Comparison of ENCODE assay signal across 20 cellular contexts in the genomic region with DNA sequence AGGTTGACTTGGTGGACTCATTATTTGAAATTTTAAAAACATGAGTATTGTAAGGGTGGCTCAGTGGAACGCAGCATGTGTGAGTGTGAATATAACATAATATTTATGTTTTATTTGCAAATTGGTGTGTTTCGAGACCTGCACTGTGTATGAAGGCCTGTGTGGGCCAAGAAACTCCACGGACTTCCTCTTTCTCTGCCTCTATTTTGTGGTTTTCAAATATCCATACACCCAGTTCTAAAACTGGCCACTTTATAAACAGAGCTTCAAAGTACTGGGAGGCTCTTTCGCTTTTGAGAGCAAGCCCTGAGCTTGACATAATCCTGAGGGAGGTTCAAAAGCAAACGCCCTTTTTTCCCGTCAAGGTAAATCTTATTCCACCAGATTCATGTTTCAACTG.
DNase-seq lines count a peak whose midpoint lies in the region; ATAC-seq and TF ChIP-seq lines count a peak whose summit lies in the region.
"Had no signal": no experiment of that assay in that cellular context is flagged by ENCODE, and none has a peak within 500 bp of the region (broad histone marks: within the 10 kb centered on the region; RNA-seq: fewer than 3 reads in every experiment).

No MANE protein-coding gene starts in this region.

- H3K79me2 ChIP-seq in osteoblast (ENCODE audit: insufficient read depth, low read length): no peaks in the 10 kb centered on the region

- H3K9me3 ChIP-seq in osteoblast (ENCODE audit: low read depth, low read length): no peaks in the 10 kb centered on the region
- H3K9me3 ChIP-seq: BE2C, SJSA1 had no signal

- H3K27me3 ChIP-seq in osteoblast (ENCODE audit: insufficient read depth, low read length): peaks cover 3% of the 10 kb centered on the region
- H3K27me3 ChIP-seq: BE2C, SJSA1 had no signal

- H2AFZ ChIP-seq in osteoblast (ENCODE audit: low read length): peak overlapping the region; percentile 62

- no peaks in the 10 kb centered on the region for H4K20me1 ChIP-seq in osteoblast (ENCODE audit: insufficient read depth, low read length)

- H3K36me3 ChIP-seq in osteoblast (ENCODE audit: insufficient read depth, low read length): no peaks in the 10 kb centered on the region
- H3K36me3 ChIP-seq: BE2C, SJSA1 had no signal

- in situ Hi-C loops in KBM-7 (cut with MboI; ENCODE audit: low pct_unique_long_range_greater_than_20kb, low sequenced_read_pairs): no loop called here

- ATAC-seq in HG02973 (IDR thresholded peaks at IDR 0.05; ENCODE audit: unreplicated experiment) (no peak), HG03025 (IDR thresholded peaks at IDR 0.05; ENCODE audit: low FRiP score, unreplicated experiment) (no peak)
- ATAC-seq: CD8-positive, alpha-beta T cell; HepG2; T-cell had no signal

- no peak overlapping the region for H3K27ac ChIP-seq in osteoblast (ENCODE audit: low read depth, low read length)
- H3K27ac ChIP-seq: SJSA1 had no signal

- no peaks in the 10 kb centered on the region for H3K4me1 ChIP-seq in osteoblast (ENCODE audit: insufficient read depth, low read length)
- H3K4me1 ChIP-seq: BE2C, SJSA1 had no signal

- no peak overlapping the region for H3K4me2 ChIP-seq in osteoblast (ENCODE audit: insufficient read depth, low read length)

- H3K4me3 ChIP-seq in osteoblast (ENCODE audit: insufficient read depth, low read length): no peak overlapping the region
- H3K4me3 ChIP-seq: SJSA1 had no signal

- no peak for TF ChIP-seq CTCF in osteoblast (IDR thresholded peaks at IDR 0.05; ENCODE audit: extremely low read depth, low read depth, low read length)

- DNase-seq in KBM-7 (peak; percentile 29), MV-4-11 (lab: John Stamatoyannopoulos, UW) (peak; percentile 86), RPMI8226 (peak; percentile 65), osteoblast (ENCODE audit: insufficient read length, low spot score, missing footprints) (no peak)
- DNase-seq in stimulated activated CD4-positive, alpha-beta T cell treated with anti-CD3 and anti-CD28 coated beads, Interleukin-4, amount 100 ng/mL, for 4 hours: no peak
- DNase-seq: BE2C; CD8-positive, alpha-beta T cell; DMS79; GOT3; MM.1S; NCI-H1436; NCI-H2081; NCI-H510A treated with DMSO at 0.1 percent for 48 hours; NCI-H82; T-cell; T-helper 9 cell had no signal

Comparison
In these comparisons a context has a peak if more than half of its experiments do, and no peak if none do; other contexts are left out.
1. DNase-seq: peak in KBM-7 (single experiment), MV-4-11 (single experiment) and RPMI8226 (single experiment); none in osteoblast (single experiment) and stimulated activated CD4-positive, alpha-beta T cell treated with anti-CD3 and anti-CD28 coated beads, Interleukin-4, amount 100 ng/mL, for 4 hours (0 of 2).